In the genomic region with DNA sequence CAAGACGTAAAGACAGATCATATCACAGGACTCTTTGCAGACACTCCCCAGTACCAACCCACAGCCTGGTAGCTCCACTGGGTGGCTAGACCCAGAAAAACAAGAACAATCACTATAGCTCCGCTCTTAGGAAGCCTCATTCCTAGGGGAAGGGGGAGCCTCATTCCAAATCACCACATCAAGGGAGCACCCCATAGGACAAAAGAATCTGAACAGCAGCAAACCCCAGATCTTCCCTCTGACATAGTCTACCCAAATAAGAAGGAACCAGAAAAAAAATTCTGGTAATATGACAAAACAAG, we compare ENCODE assay signal across 13 cellular contexts.
DNase-seq lines count a peak whose midpoint lies in the region; ATAC-seq, FAIRE-seq and TF ChIP-seq lines count a peak whose summit lies in the region.
"Had no signal": no experiment of that assay in that cellular context is flagged by ENCODE, and none has a peak within 500 bp of the region (broad histone marks: within the 10 kb centered on the region; RNA-seq: fewer than 3 reads in every experiment).

No MANE protein-coding gene starts in this region.

- DNase-seq in HepG2 (ENCODE audit: low spot score), result no peak
- DNase-seq in right lobe of liver, result no peak
- no peak for DNase-seq in endodermal cell
- DNase-seq in neural crest cell (ENCODE audit: low read depth, low spot score), result no peak
- no peak for DNase-seq in germinal center (ENCODE audit: low spot score)
- no peak for DNase-seq in middle frontal gyrus (ENCODE audit: extremely low spot score, low spot score)
- DNase-seq: ACHN; CD4-positive, CD25-positive, alpha-beta regulatory T cell; DMS53; GF-D8 had no signal

- H3K36me3 ChIP-seq in HepG2 (replicated peaks in 1 of 2; ENCODE audit: control insufficient read depth in 1 of 2, insufficient read depth in 2 of 2, low read length in 2 of 2), result no peaks in the 10 kb centered on the region; a peak in 1 of 5 replicates
- H3K36me3 ChIP-seq in right lobe of liver, result no peaks in the 10 kb centered on the region
- H3K36me3 ChIP-seq in endodermal cell (ENCODE audit: control insufficient read depth, insufficient read depth, low read length), result peaks cover 11% of the 10 kb centered on the region

- H3K9me3 ChIP-seq in HepG2 (ENCODE audit: low read length), result no peaks in the 10 kb centered on the region
- H3K9me3 ChIP-seq in right lobe of liver, result peaks cover 0 to 3% (median 0%) of the 10 kb centered on the region in 4 donors
- H3K9me3 ChIP-seq in endodermal cell (ENCODE audit: control insufficient read depth, low read length), result peaks cover 24% of the 10 kb centered on the region

- no peak for FAIRE-seq in HepG2 (lab: Jason Lieb, UNC)
- FAIRE-seq: GM19239 had no signal

- POLR2A ChIA-PET in HepG2 (lab: Yijun Ruan, JAX), result interaction anchor here (0.7 to 1.0 kb wide), 2 partner anchors 12 to 397 kb away, joined by 3 to 4 read pairs; no protein-coding TSS in a partner anchor

- peak overlapping the region; percentile 57 for H2AFZ ChIP-seq in HepG2 (ENCODE audit: low read length)

- H3K27me3 ChIP-seq in HepG2 (ENCODE audit: control insufficient read depth in 1 of 2, insufficient read depth in 2 of 2, low read length in 2 of 2) (no peaks in the 10 kb centered on the region), right lobe of liver (no peaks in the 10 kb centered on the region), endodermal cell (ENCODE audit: control insufficient read depth, insufficient read depth, low read length, poor library complexity, severe bottlenecking) (no peaks in the 10 kb centered on the region)
- H3K27me3 ChIP-seq: BLaER1 treated with 17β-estradiol and CSF1 and Interleukin-3, amounts not matched to agents 10 nM and 100 nM had no signal

- intact Hi-C loops in HepG2 (cut with micrococcal nuclease; ENCODE audit: unreplicated experiment), result loop anchor here (10.0 kb wide), 1 partner anchor 399 kb away; no protein-coding TSS in a partner anchor
- intact Hi-C loops in right lobe of liver (cut with DNase I), result no loop called here

- in situ Hi-C loops in HepG2 (cut with HindIII; ENCODE audit: extremely low pct_ligation_motif_present, low pct_unique_long_range_greater_than_20kb), result no loop called here

- H3K4me3 ChIP-seq in HepG2 (replicated peaks in 1 of 3; ENCODE audit: insufficient read depth in 1 of 3, low read depth in 2 of 3, low read length in 3 of 3) (peak overlapping the region in 1 of 3 experiments; percentile 52; a peak in 1 of 6 replicates), right lobe of liver (no peak overlapping the region), endodermal cell (ENCODE audit: low read length) (no peak overlapping the region)
- H3K4me3 ChIP-seq: BLaER1 treated with 17β-estradiol and CSF1 and Interleukin-3, amounts not matched to agents 10 nM and 100 nM had no signal

- no TSS peak for BruUV-seq in HepG2 (replicated peaks; lab: Mats Ljungman, UMichigan)

- H3K4me1 ChIP-seq in HepG2 (ENCODE audit: insufficient read depth, low read length), result peaks cover 13% of the 10 kb centered on the region; the same call in 1 of the 2 replicates
- no peaks in the 10 kb centered on the region for H3K4me1 ChIP-seq in right lobe of liver
- H3K4me1 ChIP-seq in endodermal cell (ENCODE audit: control insufficient read depth, insufficient read depth, low read length), result no peaks in the 10 kb centered on the region
- H3K4me1 ChIP-seq: BLaER1 treated with 17β-estradiol and CSF1 and Interleukin-3, amounts not matched to agents 10 nM and 100 nM had no signal

- H3K36me3 Mint-ChIP-seq in endodermal cell (ENCODE audit: low read depth), result peaks cover 17% of the 10 kb centered on the region
- peaks cover 42% of the 10 kb centered on the region for H3K36me3 Mint-ChIP-seq in neural crest cell (ENCODE audit: low read depth)
- H3K36me3 Mint-ChIP-seq: CD4-positive, CD25-positive, alpha-beta regulatory T cell had no signal

- H3K9me3 Mint-ChIP-seq in endodermal cell, result peaks cover 13% of the 10 kb centered on the region
- H3K9me3 Mint-ChIP-seq in neural crest cell, result peaks cover 26% of the 10 kb centered on the region

- no peak for TF ChIP-seq EP300 in HepG2 (IDR thresholded peaks at IDR 0.05; ENCODE audit: low read depth in 2 of 2, low read length in 2 of 2)
- TF ChIP-seq EP300 in HepG2 (CRISPR knock-in tag; IDR thresholded peaks at IDR 0.05; ENCODE audit: borderline replicate concordance), result no peak

- TF ChIP-seq POLR2A in HepG2 (IDR thresholded peaks at IDR 0.05; ENCODE audit: insufficient read depth in 1 of 2, low read depth in 2 of 2, low read length in 2 of 2) (no peak), right lobe of liver (IDR thresholded peaks at IDR 0.05) (no peak)

- no peaks in the 10 kb centered on the region for H4K20me1 ChIP-seq in HepG2 (ENCODE audit: insufficient read depth, low read length)
- H4K20me1 ChIP-seq: BLaER1 treated with 17β-estradiol and CSF1 and Interleukin-3, amounts not matched to agents 10 nM and 100 nM had no signal

- peak overlapping the region; percentile 68 for H3K4me2 ChIP-seq in HepG2 (ENCODE audit: low read depth, low read length)
- H3K4me2 ChIP-seq: BLaER1 treated with 17β-estradiol and CSF1 and Interleukin-3, amounts not matched to agents 10 nM and 100 nM had no signal

- no peaks in the 10 kb centered on the region for H3K79me2 ChIP-seq in HepG2 (ENCODE audit: insufficient read depth, low read length)

- H3K4me1 Mint-ChIP-seq in endodermal cell (peaks cover 13% of the 10 kb centered on the region), neural crest cell (peaks cover 5% of the 10 kb centered on the region)
- H3K4me1 Mint-ChIP-seq: CD4-positive, CD25-positive, alpha-beta regulatory T cell had no signal

- CTCF ChIA-PET in HepG2 (lab: Yijun Ruan, JAX; ENCODE audit: low intra/inter-chr PET ratio, low total read pairs), result no interaction called here

- ATAC-seq in HepG2 (peak; percentile 51; the same call in 2 of the 3 replicates), right lobe of liver (no peak), GM19397 (IDR thresholded peaks at IDR 0.05; ENCODE audit: unreplicated experiment) (no peak)

- H3K9ac ChIP-seq in HepG2 (ENCODE audit: insufficient read depth, low read depth, low read length) (no peak overlapping the region), endodermal cell (ENCODE audit: extremely low read depth, low read length, poor library complexity, severe bottlenecking) (no peak overlapping the region)
- H3K9ac ChIP-seq: BLaER1 treated with 17β-estradiol and CSF1 and Interleukin-3, amounts not matched to agents 10 nM and 100 nM had no signal

- H3K4me3 Mint-ChIP-seq in endodermal cell (no peak overlapping the region), neural crest cell (no peak overlapping the region)
- H3K4me3 Mint-ChIP-seq: CD4-positive, CD25-positive, alpha-beta regulatory T cell had no signal

- no peaks in the 10 kb centered on the region for H3K27me3 Mint-ChIP-seq in endodermal cell (ENCODE audit: insufficient read depth)
- H3K27me3 Mint-ChIP-seq in neural crest cell (ENCODE audit: low read depth), result no peaks in the 10 kb centered on the region
- H3K27me3 Mint-ChIP-seq: CD4-positive, CD25-positive, alpha-beta regulatory T cell had no signal

- H3K27ac Mint-ChIP-seq in endodermal cell (peak overlapping the region; percentile 81), neural crest cell (ENCODE audit: unreplicated experiment) (peak overlapping the region; percentile 63)
- H3K27ac Mint-ChIP-seq: CD4-positive, CD25-positive, alpha-beta regulatory T cell had no signal

- WGBS in HepG2 (ENCODE audit: low lambda C conversion rate), result 39% methylated on average over 2 of the region's 2 CpGs
- 11% methylated on average over 1 of the region's 2 CpGs for WGBS in right lobe of liver (ENCODE audit: insufficient coverage, low coverage, low lambda C conversion rate, missing lambda C conversion rate)
- WGBS in endodermal cell (ENCODE audit: insufficient coverage in 1 of 2, insufficient read length in 1 of 2), 2 experiments, result 75 to 100% methylated on average over 1 to 2 of the region's 2 CpGs

- no peak for TF ChIP-seq RAD21 in HepG2 (CRISPR knock-in tag; IDR thresholded peaks at IDR 0.05)

- TF ChIP-seq CTCF in HepG2 (CRISPR knock-in tag; IDR thresholded peaks at IDR 0.05) (no peak), right lobe of liver (IDR thresholded peaks at IDR 0.05) (no peak), endodermal cell (conservative IDR thresholded peaks at IDR 0.05) (no peak), neural crest cell (conservative IDR thresholded peaks at IDR 0.05) (no peak)

- H3K27ac ChIP-seq in HepG2 (ENCODE audit: extremely low read length, insufficient read depth, low read length) (no peak overlapping the region), right lobe of liver (no peak overlapping the region), endodermal cell (ENCODE audit: low read depth, low read length) (peak overlapping the region; percentile 45)
- H3K27ac ChIP-seq: BLaER1 treated with 17β-estradiol and CSF1 and Interleukin-3, amounts not matched to agents 10 nM and 100 nM had no signal

TF ChIP-seq in HepG2, 621 proteins besides CTCF, POLR2A, EP300 and RAD21 (continues in another document):
- TF ChIP-seq NFIB (CRISPR knock-in tag; IDR thresholded peaks at IDR 0.05; ENCODE audit: borderline replicate concordance) (no peak), EZH2 (conservative IDR thresholded peaks at IDR 0.05; ENCODE audit: low read depth, low read length) (no peak), ZNF878 (CRISPR knock-in tag; IDR thresholded peaks at IDR 0.05) (no peak), SOX6 (IDR thresholded peaks at IDR 0.05) (no peak), SOX6 (CRISPR knock-in tag; IDR thresholded peaks at IDR 0.05) (no peak), CERS6 (CRISPR knock-in tag; IDR thresholded peaks at IDR 0.05) (no peak), ZNF850 (CRISPR knock-in tag; conservative IDR thresholded peaks at IDR 0.05) (no peak)
- TF ChIP-seq, protein P1, sequence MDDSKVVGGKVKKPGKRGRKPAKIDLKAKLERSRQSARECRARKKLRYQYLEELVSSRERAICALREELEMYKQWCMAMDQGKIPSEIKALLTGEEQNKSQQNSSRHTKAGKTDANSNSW (CRISPR knock-in tag; IDR thresholded peaks at IDR 0.05; ENCODE audit: borderline replicate concordance), result no peak
